In the genomic region with DNA sequence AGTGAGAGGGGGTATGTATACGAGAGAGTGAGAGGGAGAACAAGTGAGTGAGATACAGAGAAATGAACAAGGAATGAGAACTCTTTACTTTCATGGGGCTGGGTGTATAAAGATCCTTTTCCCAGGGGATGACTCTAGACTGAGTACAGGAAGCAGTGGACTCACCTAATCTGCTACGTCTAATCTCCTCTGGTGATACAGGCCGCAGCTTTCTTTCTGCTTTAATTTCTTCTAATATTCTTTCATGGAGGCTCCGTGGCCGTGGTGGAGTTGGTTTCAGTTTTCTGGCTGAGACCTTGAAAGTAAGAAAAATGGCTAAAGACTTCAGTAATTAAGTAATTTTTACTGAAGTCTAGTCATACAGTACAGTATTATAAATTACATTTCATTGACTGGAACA, we compare ENCODE assay signal across 2 cellular contexts.
TF ChIP-seq lines count a peak whose summit lies in the region.

No MANE protein-coding gene starts in this region.

TF ChIP-seq in HEK293, 187 proteins besides CTCF, POLR2A, EP300 and RAD21 (continued from another document):
- TF ChIP-seq ZBTB6 (tag by site-specific recombination; IDR thresholded peaks at IDR 0.05), result no peak
TF ChIP-seq in HEK293: peak in this region for 1.

TF ChIP-seq in K562, 482 proteins besides CTCF, POLR2A, EP300 and RAD21 (continued from another document):
- TF ChIP-seq, protein P1, sequence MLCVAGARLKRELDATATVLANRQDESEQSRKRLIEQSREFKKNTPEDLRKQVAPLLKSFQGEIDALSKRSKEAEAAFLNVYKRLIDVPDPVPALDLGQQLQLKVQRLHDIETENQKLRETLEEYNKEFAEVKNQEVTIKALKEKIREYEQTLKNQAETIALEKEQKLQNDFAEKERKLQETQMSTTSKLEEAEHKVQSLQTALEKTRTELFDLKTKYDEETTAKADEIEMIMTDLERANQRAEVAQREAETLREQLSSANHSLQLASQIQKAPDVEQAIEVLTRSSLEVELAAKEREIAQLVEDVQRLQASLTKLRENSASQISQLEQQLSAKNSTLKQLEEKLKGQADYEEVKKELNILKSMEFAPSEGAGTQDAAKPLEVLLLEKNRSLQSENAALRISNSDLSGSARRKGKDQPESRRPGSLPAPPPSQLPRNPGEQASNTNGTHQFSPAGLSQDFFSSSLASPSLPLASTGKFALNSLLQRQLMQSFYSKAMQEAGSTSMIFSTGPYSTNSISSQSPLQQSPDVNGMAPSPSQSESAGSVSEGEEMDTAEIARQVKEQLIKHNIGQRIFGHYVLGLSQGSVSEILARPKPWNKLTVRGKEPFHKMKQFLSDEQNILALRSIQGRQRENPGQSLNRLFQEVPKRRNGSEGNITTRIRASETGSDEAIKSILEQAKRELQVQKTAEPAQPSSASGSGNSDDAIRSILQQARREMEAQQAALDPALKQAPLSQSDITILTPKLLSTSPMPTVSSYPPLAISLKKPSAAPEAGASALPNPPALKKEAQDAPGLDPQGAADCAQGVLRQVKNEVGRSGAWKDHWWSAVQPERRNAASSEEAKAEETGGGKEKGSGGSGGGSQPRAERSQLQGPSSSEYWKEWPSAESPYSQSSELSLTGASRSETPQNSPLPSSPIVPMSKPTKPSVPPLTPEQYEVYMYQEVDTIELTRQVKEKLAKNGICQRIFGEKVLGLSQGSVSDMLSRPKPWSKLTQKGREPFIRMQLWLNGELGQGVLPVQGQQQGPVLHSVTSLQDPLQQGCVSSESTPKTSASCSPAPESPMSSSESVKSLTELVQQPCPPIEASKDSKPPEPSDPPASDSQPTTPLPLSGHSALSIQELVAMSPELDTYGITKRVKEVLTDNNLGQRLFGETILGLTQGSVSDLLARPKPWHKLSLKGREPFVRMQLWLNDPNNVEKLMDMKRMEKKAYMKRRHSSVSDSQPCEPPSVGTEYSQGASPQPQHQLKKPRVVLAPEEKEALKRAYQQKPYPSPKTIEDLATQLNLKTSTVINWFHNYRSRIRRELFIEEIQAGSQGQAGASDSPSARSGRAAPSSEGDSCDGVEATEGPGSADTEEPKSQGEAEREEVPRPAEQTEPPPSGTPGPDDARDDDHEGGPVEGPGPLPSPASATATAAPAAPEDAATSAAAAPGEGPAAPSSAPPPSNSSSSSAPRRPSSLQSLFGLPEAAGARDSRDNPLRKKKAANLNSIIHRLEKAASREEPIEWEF (CRISPR knock-in tag; IDR thresholded peaks at IDR 0.05), result no peak
- TF ChIP-seq SNRNP70 (optimal IDR thresholded peaks at IDR 0.05; ENCODE audit: low read depth, low read length) (no peak), STAT5B (CRISPR knock-in tag; IDR thresholded peaks at IDR 0.05) (no peak), ZNF592 (IDR thresholded peaks at IDR 0.05) (0 out of 2 replicates have a peak, but pooled peaks have one; percentile 46), L3MBTL2 (IDR thresholded peaks at IDR 0.05) (no peak), IRF2 (CRISPR knock-in tag; IDR thresholded peaks at IDR 0.05) (no peak), HDAC3 (IDR thresholded peaks at IDR 0.05; ENCODE audit: borderline replicate concordance, partially characterized antibody) (no peak), NCOA2 (IDR thresholded peaks at IDR 0.05; ENCODE audit: partially characterized antibody in 2 of 2) (no peak), ZNF274 (IDR thresholded peaks at IDR 0.05; ENCODE audit: borderline replicate concordance, low read depth, low read length) (no peak), GABPA (tag; conservative IDR thresholded peaks at IDR 0.05; ENCODE audit: low read depth) (no peak), ZNF175 (CRISPR knock-in tag; IDR thresholded peaks at IDR 0.05; ENCODE audit: low read depth) (peak; percentile 71; the same call in 1 of the 2 replicates), PHF20 (IDR thresholded peaks at IDR 0.05; ENCODE audit: partially characterized antibody) (no peak), RREB1 (CRISPR knock-in tag; IDR thresholded peaks at IDR 0.05) (no peak)
- TF ChIP-seq, protein P2, sequence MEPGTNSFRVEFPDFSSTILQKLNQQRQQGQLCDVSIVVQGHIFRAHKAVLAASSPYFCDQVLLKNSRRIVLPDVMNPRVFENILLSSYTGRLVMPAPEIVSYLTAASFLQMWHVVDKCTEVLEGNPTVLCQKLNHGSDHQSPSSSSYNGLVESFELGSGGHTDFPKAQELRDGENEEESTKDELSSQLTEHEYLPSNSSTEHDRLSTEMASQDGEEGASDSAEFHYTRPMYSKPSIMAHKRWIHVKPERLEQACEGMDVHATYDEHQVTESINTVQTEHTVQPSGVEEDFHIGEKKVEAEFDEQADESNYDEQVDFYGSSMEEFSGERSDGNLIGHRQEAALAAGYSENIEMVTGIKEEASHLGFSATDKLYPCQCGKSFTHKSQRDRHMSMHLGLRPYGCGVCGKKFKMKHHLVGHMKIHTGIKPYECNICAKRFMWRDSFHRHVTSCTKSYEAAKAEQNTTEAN (CRISPR knock-in tag; IDR thresholded peaks at IDR 0.05), result no peak
